In the genomic region with DNA sequence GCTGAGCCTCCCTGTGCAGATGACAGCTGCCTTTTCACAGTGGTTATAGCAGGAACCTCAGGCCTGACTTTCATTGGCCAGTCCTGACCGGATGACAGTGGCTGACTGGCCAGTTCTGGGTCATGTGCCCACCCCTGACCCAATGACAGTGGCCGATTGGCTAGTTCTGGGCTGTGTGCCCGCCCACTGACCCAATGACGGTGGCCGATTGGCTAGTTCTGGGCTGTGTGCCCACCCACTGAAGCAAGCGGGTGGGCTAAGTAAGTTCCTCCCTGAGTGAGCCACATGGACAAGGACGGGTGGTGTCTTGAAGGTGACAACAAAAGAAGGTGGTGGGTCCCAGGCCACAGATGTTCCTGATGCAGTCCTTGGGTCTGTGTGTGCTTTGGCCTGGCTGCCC, we compare ENCODE assay signal across 1 cellular context.
TF ChIP-seq lines count a peak whose summit lies in the region.

No MANE protein-coding gene starts in this region.

TF ChIP-seq in H1, 55 proteins besides CTCF, POLR2A, EP300 and RAD21:
- TF ChIP-seq, protein P1, sequence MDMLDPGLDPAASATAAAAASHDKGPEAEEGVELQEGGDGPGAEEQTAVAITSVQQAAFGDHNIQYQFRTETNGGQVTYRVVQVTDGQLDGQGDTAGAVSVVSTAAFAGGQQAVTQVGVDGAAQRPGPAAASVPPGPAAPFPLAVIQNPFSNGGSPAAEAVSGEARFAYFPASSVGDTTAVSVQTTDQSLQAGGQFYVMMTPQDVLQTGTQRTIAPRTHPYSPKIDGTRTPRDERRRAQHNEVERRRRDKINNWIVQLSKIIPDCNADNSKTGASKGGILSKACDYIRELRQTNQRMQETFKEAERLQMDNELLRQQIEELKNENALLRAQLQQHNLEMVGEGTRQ (IDR thresholded peaks at IDR 0.05; ENCODE audit: low read length): peak; percentile 92
- TF ChIP-seq NANOG (IDR thresholded peaks at IDR 0.05; ENCODE audit: insufficient read depth, low read depth, low read length, poor library complexity, severe bottlenecking) (no peak), CHD2 (IDR thresholded peaks at IDR 0.05; ENCODE audit: low read length) (peak; percentile 77), SIRT6 (IDR thresholded peaks at IDR 0.05; ENCODE audit: low read length) (no peak), ASH2L (IDR thresholded peaks at IDR 0.05; ENCODE audit: low read length) (no peak), SIN3A (conservative IDR thresholded peaks at IDR 0.05 in 1 of 2, IDR thresholded peaks at IDR 0.05 in 1 of 2; ENCODE audit: low read depth in 1 of 2, low read length in 2 of 2) (no peak), SP1 (IDR thresholded peaks at IDR 0.05; ENCODE audit: low read depth, low read length) (peak; percentile 95), SP2 (IDR thresholded peaks at IDR 0.05; ENCODE audit: low read length) (peak; percentile 47; the same call in 1 of the 2 replicates), BRCA1 (IDR thresholded peaks at IDR 0.05; ENCODE audit: low read depth, low read length) (no peak), POLR2AphosphoS5 (IDR thresholded peaks at IDR 0.05; ENCODE audit: low read depth, low read length) (no peak), CREB1 (IDR thresholded peaks at IDR 0.05) (0 out of 2 replicates have a peak, but pooled peaks have one; percentile 13), SP4 (IDR thresholded peaks at IDR 0.05; ENCODE audit: low read length) (no peak)
- TF ChIP-seq, protein P2, sequence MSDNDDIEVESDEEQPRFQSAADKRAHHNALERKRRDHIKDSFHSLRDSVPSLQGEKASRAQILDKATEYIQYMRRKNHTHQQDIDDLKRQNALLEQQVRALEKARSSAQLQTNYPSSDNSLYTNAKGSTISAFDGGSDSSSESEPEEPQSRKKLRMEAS (IDR thresholded peaks at IDR 0.05): peak; percentile 71
- TF ChIP-seq, protein P3, sequence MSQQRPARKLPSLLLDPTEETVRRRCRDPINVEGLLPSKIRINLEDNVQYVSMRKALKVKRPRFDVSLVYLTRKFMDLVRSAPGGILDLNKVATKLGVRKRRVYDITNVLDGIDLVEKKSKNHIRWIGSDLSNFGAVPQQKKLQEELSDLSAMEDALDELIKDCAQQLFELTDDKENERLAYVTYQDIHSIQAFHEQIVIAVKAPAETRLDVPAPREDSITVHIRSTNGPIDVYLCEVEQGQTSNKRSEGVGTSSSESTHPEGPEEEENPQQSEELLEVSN (IDR thresholded peaks at IDR 0.05): peak; percentile 68
- TF ChIP-seq, protein P4, sequence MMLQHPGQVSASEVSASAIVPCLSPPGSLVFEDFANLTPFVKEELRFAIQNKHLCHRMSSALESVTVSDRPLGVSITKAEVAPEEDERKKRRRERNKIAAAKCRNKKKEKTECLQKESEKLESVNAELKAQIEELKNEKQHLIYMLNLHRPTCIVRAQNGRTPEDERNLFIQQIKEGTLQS (IDR thresholded peaks at IDR 0.05; ENCODE audit: insufficient read depth, low read depth, low read length): 0 out of 2 replicates have a peak, but pooled peaks have one; percentile 37
